11 cellular contexts compared by ENCODE assay signal in the genomic region with DNA sequence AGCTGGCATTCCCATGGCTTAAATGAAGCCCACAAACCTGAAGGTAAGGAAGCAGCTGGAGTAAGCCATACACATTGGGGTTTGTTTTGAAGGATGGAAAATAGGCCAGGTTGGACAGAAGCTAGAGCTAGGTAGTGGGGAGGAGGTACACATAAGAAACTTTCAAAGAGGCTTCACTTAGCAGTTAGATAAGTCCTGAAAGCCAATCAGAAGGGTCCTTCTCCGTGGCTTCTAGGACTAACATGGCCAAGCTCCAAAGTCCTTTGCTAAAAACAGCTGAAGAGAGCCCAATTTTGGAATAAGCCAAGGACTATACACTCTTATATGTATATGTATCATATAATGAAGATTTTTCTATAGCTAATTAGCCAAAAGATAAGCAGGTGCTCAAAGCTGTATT. TPM values are rescaled to one million over a fixed set of nuclear protein-coding genes. Genes with fewer than 3 reads are reported as not detected.
DNase-seq lines count a peak whose midpoint lies in the region; TF ChIP-seq lines count a peak whose summit lies in the region.
"Had no signal": no experiment of that assay in that cellular context is flagged by ENCODE, and none has a peak within 500 bp of the region (broad histone marks: within the 10 kb centered on the region; RNA-seq: fewer than 3 reads in every experiment).

No MANE protein-coding gene starts in this region.

- no peak for DNase-seq in activated T-cell treated with anti-CD3 and anti-CD28 coated beads, Interleukin-2, amount 50 U/mL, for 24 hours
- DNase-seq in activated T-cell treated with anti-CD3 and anti-CD28 coated beads for 4 hours (no peak), LNCaP clone FGC (ENCODE audit: low read depth) (no peak), mammary epithelial cell (no peak), trophoblast cell (no peak), Peyer's patch (no peak), esophagus squamous epithelium (lab: John Stamatoyannopoulos, UW) (no peak), NCI-H1694 treated with DMSO at 0.1 percent for 48 hours (lab: John Stamatoyannopoulos, UW) (no peak)
- DNase-seq: AML-193, anterior cingulate cortex, NCI-H446 had no signal

- in situ Hi-C loops in mammary epithelial cell (cut with MboI; ENCODE audit: low sequenced_read_pairs in 2 of 2): no loop called here

- no peak overlapping the region for H4K12ac ChIP-seq in trophoblast cell (ENCODE audit: low read depth, low read length)

- no peaks in the 10 kb centered on the region for H3K9me3 Mint-ChIP-seq in activated T-cell treated with anti-CD3 and anti-CD28 coated beads, Interleukin-2, amount 50 U/mL, for 24 hours

- BruUV-seq in mammary epithelial cell (replicated peaks; lab: Mats Ljungman, UMichigan): no TSS peak

- H3K36me3 ChIP-seq in mammary epithelial cell (ENCODE audit: insufficient read depth, low read length): no peaks in the 10 kb centered on the region
- no peaks in the 10 kb centered on the region for H3K36me3 ChIP-seq in trophoblast cell (ENCODE audit: control insufficient read depth in 1 of 2, insufficient read depth in 2 of 2, low read length in 2 of 2)
- no peaks in the 10 kb centered on the region for H3K36me3 ChIP-seq in Peyer's patch
- no peaks in the 10 kb centered on the region for H3K36me3 ChIP-seq in esophagus squamous epithelium

- TF ChIP-seq POLR2A in Peyer's patch (IDR thresholded peaks at IDR 0.05): no peak
- no peak for TF ChIP-seq POLR2A in esophagus squamous epithelium (IDR thresholded peaks at IDR 0.05)

- H3K23ac ChIP-seq in trophoblast cell (ENCODE audit: low read length): peak overlapping the region; percentile 14

- H3K27ac Mint-ChIP-seq in activated T-cell treated with anti-CD3 and anti-CD28 coated beads, Interleukin-2, amount 50 U/mL, for 24 hours: no peak overlapping the region

- H2BK12ac ChIP-seq in trophoblast cell (ENCODE audit: low read length): no peak overlapping the region

- peak overlapping the region; percentile 87 for H3K4me2 ChIP-seq in mammary epithelial cell (ENCODE audit: insufficient read depth, low read depth, low read length)
- H3K4me2 ChIP-seq in trophoblast cell (ENCODE audit: low read length): no peak overlapping the region

- CTCF ChIA-PET in mammary epithelial cell (lab: Charles Lee; ENCODE audit: low non-redundant PET): no interaction called here

- no peaks in the 10 kb centered on the region for H4K20me1 ChIP-seq in mammary epithelial cell (ENCODE audit: insufficient read depth, low read length)

- H3K4me1 Mint-ChIP-seq in activated T-cell treated with anti-CD3 and anti-CD28 coated beads, Interleukin-2, amount 50 U/mL, for 24 hours (ENCODE audit: low read depth): peaks cover 45% of the 10 kb centered on the region

- H3K14ac ChIP-seq in trophoblast cell (ENCODE audit: low read length): no peak overlapping the region

- no peaks in the 10 kb centered on the region for H3K27me3 Mint-ChIP-seq in activated T-cell treated with anti-CD3 and anti-CD28 coated beads, Interleukin-2, amount 50 U/mL, for 24 hours

- H4K8ac ChIP-seq in trophoblast cell (ENCODE audit: low read depth, low read length): no peak overlapping the region

- H3K9ac ChIP-seq in mammary epithelial cell (ENCODE audit: insufficient read depth, low read length) (no peak overlapping the region), trophoblast cell (ENCODE audit: low read length) (no peak overlapping the region)

- H3K27ac ChIP-seq in mammary epithelial cell (ENCODE audit: insufficient read depth, low read depth, low read length): no peak overlapping the region
- H3K27ac ChIP-seq in trophoblast cell (ENCODE audit: low read depth, low read length): no peak overlapping the region
- H3K27ac ChIP-seq in Peyer's patch: no peak overlapping the region
- peak overlapping the region in 1 of 4 donors; percentile 92 for H3K27ac ChIP-seq in esophagus squamous epithelium

- no peak overlapping the region for H2BK5ac ChIP-seq in trophoblast cell (ENCODE audit: low read depth, low read length, poor library complexity)

- intact Hi-C loops in mammary epithelial cell (cut with micrococcal nuclease) (no loop called here), esophagus squamous epithelium (cut with DNase I) (no loop called here)

- H3K79me2 ChIP-seq in mammary epithelial cell (ENCODE audit: insufficient read depth, low read length): peaks cover 65% of the 10 kb centered on the region
- peaks cover 7% of the 10 kb centered on the region for H3K79me2 ChIP-seq in trophoblast cell (ENCODE audit: control insufficient read depth, insufficient read depth, low read length, poor library complexity)

- H3K4me3 Mint-ChIP-seq in activated T-cell treated with anti-CD3 and anti-CD28 coated beads, Interleukin-2, amount 50 U/mL, for 24 hours: peak overlapping the region; percentile 94

- H2BK120ac ChIP-seq in trophoblast cell (ENCODE audit: insufficient read depth, low read length, poor library complexity): no peak overlapping the region

- peak overlapping the region; percentile 88 for H3K4ac ChIP-seq in trophoblast cell (ENCODE audit: low read depth, low read length)

- 83% methylated on average over 1 of the region's 1 CpG for WGBS in mammary epithelial cell (ENCODE audit: low coverage, missing lambda C conversion rate)
- WGBS in trophoblast cell (ENCODE audit: extremely low coverage, insufficient coverage, insufficient read length): no CpG with 5 or more reads among the region's 1 CpG
- 69 to 71% methylated on average over 1 of the region's 1 CpG for WGBS in esophagus squamous epithelium, 2 donors

- no peak overlapping the region for H4K91ac ChIP-seq in trophoblast cell (ENCODE audit: low read depth, low read length)

- no peak overlapping the region for H2AK5ac ChIP-seq in trophoblast cell (ENCODE audit: low read length)

- H3K4me1 ChIP-seq in mammary epithelial cell (ENCODE audit: insufficient read depth, low read length): peaks cover 11% of the 10 kb centered on the region
- peaks cover 0 to 3% of the 10 kb centered on the region in 2 experiments for H3K4me1 ChIP-seq in trophoblast cell (ENCODE audit: control insufficient read depth in 1 of 2, insufficient read depth in 2 of 2, low read length in 2 of 2)
- H3K4me1 ChIP-seq in Peyer's patch: peaks cover 0 to 32% (median 7%) of the 10 kb centered on the region in 4 donors
- H3K4me1 ChIP-seq in esophagus squamous epithelium: peaks cover 8 to 42% (median 14%) of the 10 kb centered on the region in 3 donors

- H3K36me3 Mint-ChIP-seq in activated T-cell treated with anti-CD3 and anti-CD28 coated beads, Interleukin-2, amount 50 U/mL, for 24 hours (ENCODE audit: low read depth): peaks cover 16% of the 10 kb centered on the region

- H3K79me1 ChIP-seq in trophoblast cell (ENCODE audit: low read length): peaks cover 4% of the 10 kb centered on the region

- H3K9me3 ChIP-seq in mammary epithelial cell (replicated peaks; ENCODE audit: insufficient read depth, low read length): no peaks in the 10 kb centered on the region
- no peaks in the 10 kb centered on the region for H3K9me3 ChIP-seq in trophoblast cell (ENCODE audit: insufficient read depth, low read depth, low read length)
- no peaks in the 10 kb centered on the region for H3K9me3 ChIP-seq in Peyer's patch
- no peaks in the 10 kb centered on the region for H3K9me3 ChIP-seq in esophagus squamous epithelium

- TF ChIP-seq CTCF in LNCaP clone FGC (IDR thresholded peaks at IDR 0.05; ENCODE audit: control insufficient read depth, extremely low read depth, insufficient read depth): no peak
- no peak for TF ChIP-seq CTCF in mammary epithelial cell (conservative IDR thresholded peaks at IDR 0.05 in 1 of 2, IDR thresholded peaks at IDR 0.05 in 1 of 2; ENCODE audit: extremely low read depth in 1 of 2, insufficient read depth in 1 of 2, low read depth in 1 of 2, low read length in 2 of 2)
- TF ChIP-seq CTCF in Peyer's patch (IDR thresholded peaks at IDR 0.05): no peak
- TF ChIP-seq CTCF in esophagus squamous epithelium (IDR thresholded peaks at IDR 0.05): no peak

- H2AFZ ChIP-seq in mammary epithelial cell (ENCODE audit: low read depth, low read length) (no peak overlapping the region), trophoblast cell (ENCODE audit: insufficient read depth, low read length, poor library complexity) (no peak overlapping the region)

- H3K27me3 ChIP-seq in mammary epithelial cell (ENCODE audit: insufficient read depth, low read length) (no peaks in the 10 kb centered on the region), trophoblast cell (ENCODE audit: insufficient read depth, low read length) (no peaks in the 10 kb centered on the region), Peyer's patch (no peaks in the 10 kb centered on the region), esophagus squamous epithelium (no peaks in the 10 kb centered on the region)

- H3K4me3 ChIP-seq in LNCaP clone FGC (ENCODE audit: low read depth, low read length): peak overlapping the region; percentile 89
- peak overlapping the region in 2 of 3 experiments; percentile 75 to 85 for H3K4me3 ChIP-seq in mammary epithelial cell (replicated peaks in 1 of 3; ENCODE audit: insufficient read depth in 1 of 3, low read depth in 2 of 3, low read length in 3 of 3)
- no peak overlapping the region for H3K4me3 ChIP-seq in trophoblast cell (ENCODE audit: low read depth, low read length)
- no peak overlapping the region for H3K4me3 ChIP-seq in Peyer's patch
- peak overlapping the region in 1 of 4 donors; percentile 72 for H3K4me3 ChIP-seq in esophagus squamous epithelium

- dilution Hi-C loops in mammary epithelial cell (cut with HindIII; ENCODE audit: low sequenced_read_pairs): no loop called here

- H3K18ac ChIP-seq in trophoblast cell (ENCODE audit: low read length): no peak overlapping the region

RNA-seq across cellular contexts. Expression of a gene that starts 1.8 kb away (rescaled TPM):
- total RNA-seq in mammary epithelial cell (10 to 100 TPM; 12.3 to 21.9 TPM), Peyer's patch (10 to 100 TPM; 17.1 to 32.2 (median 23.4) TPM), esophagus squamous epithelium (10 to 100 TPM; 13.8 to 21.9 (median 15.8) TPM)
- polyA plus RNA-seq in mammary epithelial cell: 13.5 TPM
- 28.6 TPM for polyA minus RNA-seq in mammary epithelial cell
- 13.4 and 13.5 TPM in 2 replicates for polyA plus RNA-seq in trophoblast cell (2013)

Comparison
In these comparisons a context has a peak if more than half of its experiments do, and no peak if none do; other contexts are left out.
1. H3K4me3 ChIP-seq: peak in LNCaP clone FGC (single experiment) and mammary epithelial cell (2 of 3); none in trophoblast cell (single experiment) and Peyer's patch (0 of 4).